In genomic region chr2:102277202-102277700, GRCh38 we compare ENCODE assay signal across 1 cellular context.
TF ChIP-seq lines count a peak whose summit lies in the region.

No MANE protein-coding gene starts in this region.

TF ChIP-seq in SK-N-SH, 30 proteins besides CTCF, POLR2A, EP300 and RAD21:
- TF ChIP-seq REST (IDR thresholded peaks at IDR 0.05; ENCODE audit: low read depth, low read length), result 0 out of 2 replicates have a peak, but pooled peaks have one; percentile 52
- TF ChIP-seq TCF12 (IDR thresholded peaks at IDR 0.05), result no peak
